Comparison of ENCODE assay signal across 9 cellular contexts in genomic region chr19:18700501-18701249, GRCh38. TPM values are rescaled to one million over a fixed set of nuclear protein-coding genes. Genes with fewer than 3 reads are reported as not detected.
A peak's percentile ranks its signal among the peaks of the same experiment; 100 is the strongest.
DNase-seq lines count a peak whose midpoint lies in the region; ATAC-seq, FAIRE-seq and TF ChIP-seq lines count a peak whose summit lies in the region.
"Had no signal": no experiment of that assay in that cellular context is flagged by ENCODE, and none has a peak within 500 bp of the region (broad histone marks: within the 10 kb centered on the region; RNA-seq: fewer than 3 reads in every experiment).

No MANE protein-coding gene starts in this region.

- CTCF ChIA-PET in activated CD4-positive, alpha-beta T cell treated with anti-CD3 and anti-CD28 coated beads for 36 hours (lab: Charles Lee) = interaction anchor here (0.6 kb wide), 1 partner anchor 51 kb away, joined by 3 read pairs; no protein-coding TSS in a partner anchor

- peak overlapping the region; percentile 64 for H3K4me3 Mint-ChIP-seq in activated CD4-positive, alpha-beta T cell treated with anti-CD3 and anti-CD28 coated beads for 36 hours
- peak overlapping the region; percentile 57 for H3K4me3 Mint-ChIP-seq in chondrocyte (ENCODE audit: unreplicated experiment)

- no peaks in the 10 kb centered on the region for H3K27me3 Mint-ChIP-seq in activated CD4-positive, alpha-beta T cell treated with anti-CD3 and anti-CD28 coated beads for 36 hours
- no peaks in the 10 kb centered on the region for H3K27me3 Mint-ChIP-seq in chondrocyte (ENCODE audit: low read depth)

- no peak overlapping the region for H3K27ac ChIP-seq in DND-41 (ENCODE audit: low read length)
- H3K27ac ChIP-seq in left lung = peak overlapping the region in 1 of 2 donors; percentile 53

- H2AFZ ChIP-seq in DND-41 (ENCODE audit: low read depth, low read length) = no peak overlapping the region; the same call in 1 of the 2 replicates

- peaks cover 21% of the 10 kb centered on the region; the same call in 1 of the 2 replicates for H3K79me2 ChIP-seq in DND-41 (ENCODE audit: insufficient read depth, low read length)

- H3K4me1 ChIP-seq in DND-41 (ENCODE audit: insufficient read depth, low read length) = peaks cover 20% of the 10 kb centered on the region
- H3K4me1 ChIP-seq in left lung = peaks cover 12 to 21% of the 10 kb centered on the region in 2 donors

- H3K36me3 ChIP-seq in DND-41 (ENCODE audit: insufficient read depth, low read length) (no peaks in the 10 kb centered on the region), left lung (no peaks in the 10 kb centered on the region)

- peaks cover 46% of the 10 kb centered on the region for H4K20me1 ChIP-seq in DND-41 (ENCODE audit: insufficient read depth, low read length)

- H3K36me3 Mint-ChIP-seq in activated CD4-positive, alpha-beta T cell treated with anti-CD3 and anti-CD28 coated beads for 36 hours (ENCODE audit: low read depth) = no peaks in the 10 kb centered on the region
- no peaks in the 10 kb centered on the region for H3K36me3 Mint-ChIP-seq in chondrocyte (ENCODE audit: low read depth)

- ATAC-seq in DND-41 (ENCODE audit: insufficient read depth, low read depth) (peak; percentile 91), left lung (peak; percentile 87)
- ATAC-seq in activated CD4-positive, alpha-beta T cell treated with anti-CD3 and anti-CD28 coated beads for 36 hours = peak; percentile 94

- H3K9ac ChIP-seq in DND-41 (ENCODE audit: low read depth, low read length) = peak overlapping the region; percentile 32

- peak overlapping the region; percentile 60 for H3K4me2 ChIP-seq in DND-41 (ENCODE audit: insufficient read depth, low read length)

- TF ChIP-seq CTCF in DND-41 (IDR thresholded peaks at IDR 0.05; ENCODE audit: borderline replicate concordance, extremely low read depth, low read length, poor library complexity, severe bottlenecking) (no peak), chondrocyte (IDR thresholded peaks at IDR 0.05) (no peak), left lung (IDR thresholded peaks at IDR 0.05) (no peak)

- no peak overlapping the region for H3K27ac Mint-ChIP-seq in activated CD4-positive, alpha-beta T cell treated with anti-CD3 and anti-CD28 coated beads for 36 hours
- no peak overlapping the region for H3K27ac Mint-ChIP-seq in chondrocyte (ENCODE audit: unreplicated experiment)

- H3K4me3 ChIP-seq in DND-41 (ENCODE audit: low read depth in 1 of 2, low read length in 2 of 2) (peak overlapping the region in 1 of 2 experiments; percentile 44; a peak in 2 of 4 replicates), left lung (peak overlapping the region; percentile 13 to 32)

- POLR2A ChIA-PET in activated CD4-positive, alpha-beta T cell treated with anti-CD3 and anti-CD28 coated beads for 36 hours (lab: Charles Lee) = interaction anchor here (0.5 to 0.6 kb wide), 2 partner anchors 146 to 380 kb away, joined by 4 to 7 read pairs; no protein-coding TSS in a partner anchor

- intact Hi-C loops in activated CD4-positive, alpha-beta T cell treated with anti-CD3 and anti-CD28 coated beads for 36 hours (cut with DNase I, micrococcal nuclease) = loop anchor here in 1 of 2 experiments (1.0 to 2.0 kb wide), 2 partner anchors 17 to 64 kb away; partner anchors contain the start of genes CRTC1 and KLHL26
- intact Hi-C loops in left lung (cut with DNase I) = no loop called here

- FAIRE-seq in H54 (lab: Jason Lieb, UNC) = no peak
- FAIRE-seq: TTC549 had no signal

- H3K9me3 ChIP-seq in DND-41 (ENCODE audit: insufficient read depth, low read length, severe bottlenecking) (no peaks in the 10 kb centered on the region), left lung (no peaks in the 10 kb centered on the region)

- H3K9me3 Mint-ChIP-seq in activated CD4-positive, alpha-beta T cell treated with anti-CD3 and anti-CD28 coated beads for 36 hours (ENCODE audit: low read depth) = no peaks in the 10 kb centered on the region
- no peaks in the 10 kb centered on the region for H3K9me3 Mint-ChIP-seq in chondrocyte (ENCODE audit: low read depth)

- TF ChIP-seq POLR2A in H54 (IDR thresholded peaks at IDR 0.05; ENCODE audit: low read depth, low read length) = no peak

- H3K27me3 ChIP-seq in DND-41 (ENCODE audit: insufficient read depth, low read length, poor library complexity) = no peaks in the 10 kb centered on the region
- H3K27me3 ChIP-seq in left lung = no peaks in the 10 kb centered on the region

- DNase-seq in DND-41 (peak; percentile 57), H54 (ENCODE audit: insufficient read length, low spot score) (peak; percentile 91), NCI-H187 (lab: John Stamatoyannopoulos, UW) (peak; percentile 54 to 58), chondrocyte (ENCODE audit: low spot score) (no peak), left lung (peak; percentile 79 to 88), SHP77 (lab: John Stamatoyannopoulos, UW) (no peak)
- peak; percentile 84 for DNase-seq in activated CD4-positive, alpha-beta T cell treated with anti-CD3 and anti-CD28 coated beads for 36 hours
- peak; percentile 70 for DNase-seq in stimulated activated CD4-positive, alpha-beta T cell treated with anti-CD3 and anti-CD28 coated beads, Interleukin-4, amount 100 ng/mL, for 24 hours

- peaks cover 31% of the 10 kb centered on the region for H3K4me1 Mint-ChIP-seq in activated CD4-positive, alpha-beta T cell treated with anti-CD3 and anti-CD28 coated beads for 36 hours
- peaks cover 16% of the 10 kb centered on the region for H3K4me1 Mint-ChIP-seq in chondrocyte (ENCODE audit: low read depth)

RNA-seq across cellular contexts. Expression of gene CRTC1, which starts 17.2 kb away (rescaled TPM):
- 1 to 10 TPM; 5.3 to 9.7 TPM for total RNA-seq in activated CD4-positive, alpha-beta T cell treated with anti-CD3 and anti-CD28 coated beads for 36 hours
- total RNA-seq in chondrocyte (14.6 to 17.2 TPM (median 15.5 TPM) in 3 replicates), left lung (10 to 100 TPM; 11.3 to 13.8 TPM)

Comparison
In these comparisons a context has a peak if more than half of its experiments do, and no peak if none do; other contexts are left out.
1. DNase-seq: peak in DND-41 (single experiment), H54 (single experiment), NCI-H187 (2 of 2), activated CD4-positive, alpha-beta T cell treated with anti-CD3 and anti-CD28 coated beads for 36 hours (single experiment), left lung (2 of 2) and stimulated activated CD4-positive, alpha-beta T cell treated with anti-CD3 and anti-CD28 coated beads, Interleukin-4, amount 100 ng/mL, for 24 hours (single experiment); none in chondrocyte (single experiment) and SHP77 (0 of 2).
2. Peak in every context shown above with its lines, with median percentiles within 50 percentile points of each other: ATAC-seq.